Comparison of ENCODE assay signal across 10 cellular contexts in genomic region chr15:44308415-44308814, GRCh38. TPM values are rescaled to one million over a fixed set of nuclear protein-coding genes. Genes with fewer than 3 reads are reported as not detected.
DNase-seq lines count a peak whose midpoint lies in the region; ATAC-seq and TF ChIP-seq lines count a peak whose summit lies in the region.
"Had no signal": no experiment of that assay in that cellular context is flagged by ENCODE, and none has a peak within 500 bp of the region (broad histone marks: within the 10 kb centered on the region; RNA-seq: fewer than 3 reads in every experiment).

No MANE protein-coding gene starts in this region.

- H3K36me3 ChIP-seq in KMS-11 (ENCODE audit: insufficient read depth) (no peaks in the 10 kb centered on the region; the same call in 1 of the 2 replicates), esophagus muscularis mucosa (peaks cover 0 to 9% (median 0%) of the 10 kb centered on the region in 4 donors)

- H2AFZ ChIP-seq in KMS-11 (ENCODE audit: low read depth) = no peak overlapping the region
- H2AFZ ChIP-seq: GM23248 had no signal

- H3K27me3 ChIP-seq in KMS-11 (ENCODE audit: insufficient read depth, low read depth) = no peaks in the 10 kb centered on the region
- no peaks in the 10 kb centered on the region for H3K27me3 ChIP-seq in esophagus muscularis mucosa

- no peak for TF ChIP-seq POLR2A in esophagus muscularis mucosa (IDR thresholded peaks at IDR 0.05; ENCODE audit: low read depth)

- DNase-seq in activated CD4-positive, alpha-beta T cell treated with anti-CD3 and anti-CD28 coated beads, Interleukin-2, amount 50 U/mL, for 48 hours = peak; percentile 31 to 48
- no peak for DNase-seq in activated CD4-positive, alpha-beta T cell treated with anti-CD3 and anti-CD28 coated beads, Interleukin-2, amount 50 U/mL, for 1 hour
- DNase-seq in stimulated activated CD4-positive, alpha-beta T cell treated with anti-CD3 and anti-CD28 coated beads, TNF-alpha, amount 100 ng/mL, for 48 hours (ENCODE audit: low read depth in 3 of 3) = peak in 2 of 3 donors; percentile 7 to 20
- no peak for DNase-seq in esophagus muscularis mucosa (ENCODE audit: extremely low spot score)
- no peak for DNase-seq in GM19238 (ENCODE audit: insufficient read length, low spot score)
- DNase-seq in islet precursor cell = no peak
- DNase-seq: GM23248 had no signal

- peak overlapping the region; percentile 99 for H3K4me2 ChIP-seq in KMS-11

- ATAC-seq in HG02623 (IDR thresholded peaks at IDR 0.05; ENCODE audit: unreplicated experiment) = peak; percentile 84

- H3K4me1 ChIP-seq in KMS-11 (ENCODE audit: low read depth, poor library complexity, severe bottlenecking) (peaks cover 94% of the 10 kb centered on the region), esophagus muscularis mucosa (peaks cover 0 to 12% (median 5%) of the 10 kb centered on the region in 4 donors)

- intact Hi-C loops in esophagus muscularis mucosa (cut with DNase I) = no loop called here

- peak overlapping the region; percentile 75 for H3K27ac ChIP-seq in KMS-11
- no peak overlapping the region for H3K27ac ChIP-seq in esophagus muscularis mucosa (replicated peaks in 1 of 4)
- H3K27ac ChIP-seq: GM23248 had no signal

- H3K9me3 ChIP-seq in esophagus muscularis mucosa = no peaks in the 10 kb centered on the region

- WGBS in esophagus muscularis mucosa = 90% methylated on average over 3 of the region's 3 CpGs

- TF ChIP-seq EP300 in esophagus muscularis mucosa (IDR thresholded peaks at IDR 0.05) = no peak

- H3K4me3 ChIP-seq in KMS-11 (IDR thresholded peaks at IDR 0.05; ENCODE audit: insufficient read depth, low read depth, low read length) (no peak overlapping the region), esophagus muscularis mucosa (no peak overlapping the region)
- H3K4me3 ChIP-seq: GM23248, lung had no signal

- H3K79me2 ChIP-seq in KMS-11 (ENCODE audit: insufficient read depth, low read depth) = peaks cover 45% of the 10 kb centered on the region

- H4K20me1 ChIP-seq in KMS-11 (ENCODE audit: insufficient read depth) = no peaks in the 10 kb centered on the region

- TF ChIP-seq CTCF in KMS-11 (conservative IDR thresholded peaks at IDR 0.05; ENCODE audit: low read depth, low read length) = no peak
- TF ChIP-seq CTCF in esophagus muscularis mucosa (IDR thresholded peaks at IDR 0.05) = no peak

- H3K9ac ChIP-seq in KMS-11 = peak overlapping the region; percentile 35; the same call in 1 of the 2 replicates
- H3K9ac ChIP-seq: GM23248 had no signal

RNA-seq across cellular contexts. Expression of gene GOLM2, which starts 19.9 kb away (rescaled TPM):
- total RNA-seq in esophagus muscularis mucosa = 10 to 100 TPM; 74.3 to 80.2 (median 78.2) TPM

Comparison
In these comparisons a context has a peak if more than half of its experiments do, and no peak if none do; other contexts are left out.
1. DNase-seq: peak in activated CD4-positive, alpha-beta T cell treated with anti-CD3 and anti-CD28 coated beads, Interleukin-2, amount 50 U/mL, for 48 hours (2 of 2) and stimulated activated CD4-positive, alpha-beta T cell treated with anti-CD3 and anti-CD28 coated beads, TNF-alpha, amount 100 ng/mL, for 48 hours (2 of 3); none in activated CD4-positive, alpha-beta T cell treated with anti-CD3 and anti-CD28 coated beads, Interleukin-2, amount 50 U/mL, for 1 hour (single experiment), esophagus muscularis mucosa (single experiment), GM19238 (single experiment) and islet precursor cell (single experiment).